In the genomic region with DNA sequence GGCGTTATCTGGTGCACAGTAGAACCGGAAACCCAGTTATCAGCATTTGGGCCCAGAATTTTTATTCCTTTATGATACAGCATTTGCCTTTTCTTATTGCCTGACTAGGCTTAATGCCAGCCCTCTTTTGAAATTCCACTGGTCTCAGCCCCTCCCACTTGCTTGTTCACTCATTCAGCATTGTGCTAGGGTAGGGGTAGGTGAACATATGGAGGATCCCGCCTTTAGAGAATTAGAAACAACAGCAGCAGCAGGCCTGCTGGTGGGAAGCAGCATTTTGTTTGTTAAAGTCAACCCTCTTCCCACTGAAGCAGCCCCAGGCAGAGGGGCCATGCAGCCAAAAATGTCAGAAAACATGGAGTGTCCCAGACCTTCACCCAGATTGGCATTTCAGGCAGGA, we compare ENCODE assay signal across 1 cellular context.
TF ChIP-seq lines count a peak whose summit lies in the region.

No MANE protein-coding gene starts in this region.

TF ChIP-seq in WTC11, 78 proteins besides CTCF, POLR2A, EP300 and RAD21 (continued from another document):
- TF ChIP-seq, protein P1, sequence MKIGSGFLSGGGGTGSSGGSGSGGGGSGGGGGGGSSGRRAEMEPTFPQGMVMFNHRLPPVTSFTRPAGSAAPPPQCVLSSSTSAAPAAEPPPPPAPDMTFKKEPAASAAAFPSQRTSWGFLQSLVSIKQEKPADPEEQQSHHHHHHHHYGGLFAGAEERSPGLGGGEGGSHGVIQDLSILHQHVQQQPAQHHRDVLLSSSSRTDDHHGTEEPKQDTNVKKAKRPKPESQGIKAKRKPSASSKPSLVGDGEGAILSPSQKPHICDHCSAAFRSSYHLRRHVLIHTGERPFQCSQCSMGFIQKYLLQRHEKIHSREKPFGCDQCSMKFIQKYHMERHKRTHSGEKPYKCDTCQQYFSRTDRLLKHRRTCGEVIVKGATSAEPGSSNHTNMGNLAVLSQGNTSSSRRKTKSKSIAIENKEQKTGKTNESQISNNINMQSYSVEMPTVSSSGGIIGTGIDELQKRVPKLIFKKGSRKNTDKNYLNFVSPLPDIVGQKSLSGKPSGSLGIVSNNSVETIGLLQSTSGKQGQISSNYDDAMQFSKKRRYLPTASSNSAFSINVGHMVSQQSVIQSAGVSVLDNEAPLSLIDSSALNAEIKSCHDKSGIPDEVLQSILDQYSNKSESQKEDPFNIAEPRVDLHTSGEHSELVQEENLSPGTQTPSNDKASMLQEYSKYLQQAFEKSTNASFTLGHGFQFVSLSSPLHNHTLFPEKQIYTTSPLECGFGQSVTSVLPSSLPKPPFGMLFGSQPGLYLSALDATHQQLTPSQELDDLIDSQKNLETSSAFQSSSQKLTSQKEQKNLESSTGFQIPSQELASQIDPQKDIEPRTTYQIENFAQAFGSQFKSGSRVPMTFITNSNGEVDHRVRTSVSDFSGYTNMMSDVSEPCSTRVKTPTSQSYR (CRISPR knock-in tag; IDR thresholded peaks at IDR 0.05), result no peak
- TF ChIP-seq KAT7 (CRISPR knock-in tag; IDR thresholded peaks at IDR 0.05; ENCODE audit: borderline replicate concordance), result no peak
- no peak for TF ChIP-seq PRRX2 (CRISPR knock-in tag; IDR thresholded peaks at IDR 0.05)
TF ChIP-seq in WTC11: peak in this region for 0.
